In the genomic region with DNA sequence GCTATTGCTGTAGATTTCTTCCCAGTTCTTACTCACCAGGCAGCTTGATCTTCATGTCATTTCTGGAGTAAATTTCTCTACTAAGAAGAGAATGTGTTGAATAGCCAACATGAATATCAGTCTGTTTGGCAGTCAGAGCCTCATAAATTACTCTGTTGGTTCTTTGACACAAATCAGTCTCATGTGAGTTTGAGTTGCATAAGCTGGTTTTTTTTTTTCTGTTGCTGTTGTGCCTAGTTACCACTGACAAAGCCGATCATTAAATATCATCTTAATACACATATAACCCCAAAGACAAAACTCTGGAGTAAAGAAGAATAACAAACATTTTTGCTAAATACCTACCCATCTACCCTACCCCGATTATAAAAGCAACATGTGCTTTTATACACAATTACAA, we compare ENCODE assay signal across 26 cellular contexts.
DNase-seq lines count a peak whose midpoint lies in the region; ATAC-seq, FAIRE-seq and TF ChIP-seq lines count a peak whose summit lies in the region.
"Had no signal": no experiment of that assay in that cellular context is flagged by ENCODE, and none has a peak within 500 bp of the region (broad histone marks: within the 10 kb centered on the region; RNA-seq: fewer than 3 reads in every experiment).

No MANE protein-coding gene starts in this region.

- no peak overlapping the region for H4K8ac ChIP-seq in IMR-90 (ENCODE audit: low read depth in 2 of 2, low read length in 2 of 2)

- no peak overlapping the region for H3K56ac ChIP-seq in IMR-90 (ENCODE audit: extremely low read depth, insufficient read depth, low read length)

- no peaks in the 10 kb centered on the region for H3K79me1 ChIP-seq in IMR-90 (ENCODE audit: low read depth in 1 of 2, low read length in 2 of 2)

- H3K23ac ChIP-seq in IMR-90 (ENCODE audit: low read depth, low read length), result 0 out of 2 replicates have a peak overlapping the region, but pooled peaks have one; percentile 24

- H3F3A ChIP-seq in neural cell (ENCODE audit: insufficient read depth, low read length, poor library complexity, severe bottlenecking), result no peaks in the 10 kb centered on the region

- H2BK15ac ChIP-seq in IMR-90 (ENCODE audit: low read depth, low read length), result no peak overlapping the region

- no peak for FAIRE-seq in GM12891 (lab: Jason Lieb, UNC)
- FAIRE-seq: D721Med, GM12878, GM18507 had no signal

- H3K4me2 ChIP-seq in IMR-90 (ENCODE audit: low read depth, low read length) (no peak overlapping the region), neural cell (ENCODE audit: low read length) (no peak overlapping the region)
- H3K4me2 ChIP-seq: A549; BLaER1 treated with 17β-estradiol and CSF1 and Interleukin-3, amounts not matched to agents 10 nM and 100 nM; GM23338 had no signal

- no peak overlapping the region for H2AK5ac ChIP-seq in IMR-90 (ENCODE audit: low read depth, low read length)

- H4K5ac ChIP-seq in IMR-90 (ENCODE audit: low read depth, low read length), result peak overlapping the region; percentile 8; the same call in 1 of the 2 replicates

- H3K79me2 ChIP-seq in neural cell (replicated peaks; ENCODE audit: insufficient read depth, low read length), result no peaks in the 10 kb centered on the region

- DNase-seq in IMR-90, result no peak
- peak; percentile 2 for DNase-seq in epithelial cell of esophagus (ENCODE audit: low read depth)
- peak; percentile 74 for DNase-seq in fibroblast of peridontal ligament (ENCODE audit: extremely low read depth)
- DNase-seq in GM12891 (ENCODE audit: insufficient read length, low spot score), result no peak
- DNase-seq in GOT3 (lab: John Stamatoyannopoulos, UW), result no peak
- no peak for DNase-seq in NCI-H146 (lab: John Stamatoyannopoulos, UW)
- DNase-seq: 8988T; ACHN; AML-193; BE2C; CD4-positive, alpha-beta T cell; CD8-positive, alpha-beta memory T cell; DMS 273 treated with DMSO at 0.1 percent for 48 hours; DMS79; EL; GDM1; H7; HCEC 1CT had no signal

- POLR2A ChIA-PET in IMR-90 (lab: Charles Lee; ENCODE audit: unreplicated experiment), result no interaction called here

- no peak overlapping the region for H2AFZ ChIP-seq in IMR-90 (replicated peaks; ENCODE audit: low read length, poor library complexity)
- H2AFZ ChIP-seq in neural cell (ENCODE audit: low read depth, low read length), result no peak overlapping the region
- H2AFZ ChIP-seq: GM23338 had no signal

- H3K4ac ChIP-seq in IMR-90 (ENCODE audit: low read depth, low read length), result no peak overlapping the region

- no CpG with 5 or more reads among the region's 2 CpGs for WGBS in IMR-90 (ENCODE audit: extremely low coverage in 2 of 2, insufficient read length in 1 of 2), 2 experiments

- dilution Hi-C loops in IMR-90 (cut with HindIII; ENCODE audit: low sequenced_read_pairs, unreplicated experiment), result no loop called here

- TF ChIP-seq RAD21 in IMR-90 (IDR thresholded peaks at IDR 0.05; ENCODE audit: low read length) (no peak), neural cell (conservative IDR thresholded peaks at IDR 0.05) (no peak)

- H3K36me3 ChIP-seq in IMR-90 (ENCODE audit: control insufficient read depth, insufficient read depth, low read length) (no peaks in the 10 kb centered on the region), neural cell (ENCODE audit: insufficient read depth, low read length) (no peaks in the 10 kb centered on the region)
- H3K36me3 ChIP-seq: BE2C; BLaER1 treated with 17β-estradiol and CSF1 and Interleukin-3, amounts not matched to agents 10 nM and 100 nM had no signal

- intact Hi-C loops in IMR-90 (cut with micrococcal nuclease), result no loop called here

- no peaks in the 10 kb centered on the region for H3K4me1 ChIP-seq in IMR-90 (ENCODE audit: control insufficient read depth, insufficient read depth, low read length)
- H3K4me1 ChIP-seq: A549; BE2C; BLaER1 treated with 17β-estradiol and CSF1 and Interleukin-3, amounts not matched to agents 10 nM and 100 nM had no signal

- peaks cover 4% of the 10 kb centered on the region; the same call in 1 of the 2 replicates for H3K9me3 ChIP-seq in IMR-90 (ENCODE audit: control insufficient read depth, insufficient read depth, low read length)
- no peaks in the 10 kb centered on the region for H3K9me3 ChIP-seq in neural cell (ENCODE audit: low read length)
- H3K9me3 ChIP-seq: BE2C had no signal

- H4K20me1 ChIP-seq in IMR-90 (ENCODE audit: insufficient read depth, low read length), result no peaks in the 10 kb centered on the region
- no peaks in the 10 kb centered on the region for H4K20me1 ChIP-seq in neural cell (ENCODE audit: insufficient read depth)
- H4K20me1 ChIP-seq: BLaER1 treated with 17β-estradiol and CSF1 and Interleukin-3, amounts not matched to agents 10 nM and 100 nM had no signal

- peak; percentile 25 for TF ChIP-seq EP300 in neural cell (conservative IDR thresholded peaks at IDR 0.05; ENCODE audit: poor library complexity, severe bottlenecking)

- peak overlapping the region; percentile 54; the same call in 1 of the 2 replicates for H3K27ac ChIP-seq in IMR-90 (ENCODE audit: insufficient read depth, low read length)
- H3K27ac ChIP-seq in neural cell (ENCODE audit: low read length), result no peak overlapping the region
- H3K27ac ChIP-seq: A549; BLaER1 treated with 17β-estradiol and CSF1 and Interleukin-3, amounts not matched to agents 10 nM and 100 nM had no signal

- peak overlapping the region; percentile 29; the same call in 1 of the 2 replicates for H2BK120ac ChIP-seq in IMR-90 (ENCODE audit: low read depth, low read length)

- CTCF ChIA-PET in IMR-90 (lab: Yijun Ruan, JAX), result interaction anchor here (1.0 kb wide), 1 partner anchor 12 kb away, joined by 3 read pairs; no protein-coding TSS in a partner anchor

- BruUV-seq in IMR-90 (replicated peaks; lab: Mats Ljungman, UMichigan), result no TSS peak

- no peak overlapping the region for H4K91ac ChIP-seq in IMR-90 (ENCODE audit: insufficient read depth, low read depth, low read length)

- ATAC-seq in IMR-90 (ENCODE audit: low read depth), result no peak; the same call in 1 of the 2 replicates
- no peak for ATAC-seq in GM18868 (IDR thresholded peaks at IDR 0.05; ENCODE audit: unreplicated experiment)
- ATAC-seq: A549, GM12878, GM23338 had no signal

- in situ Hi-C loops in IMR-90 (cut with MboI; ENCODE audit: low sequenced_read_pairs), result no loop called here

- peak overlapping the region; percentile 65; the same call in 1 of the 2 replicates for H3K14ac ChIP-seq in IMR-90 (replicated peaks; ENCODE audit: low read depth, low read length)

- H3K4me3 ChIP-seq in IMR-90 (ENCODE audit: insufficient read depth, low read depth, low read length), result no peak overlapping the region
- H3K4me3 ChIP-seq in epithelial cell of esophagus (ENCODE audit: low read length), result no peak overlapping the region
- H3K4me3 ChIP-seq in neural cell (ENCODE audit: low read length), result no peak overlapping the region
- H3K4me3 ChIP-seq: A549; BLaER1 treated with 17β-estradiol and CSF1 and Interleukin-3, amounts not matched to agents 10 nM and 100 nM; GM12878; GM23338 had no signal

- peak overlapping the region; percentile 33 for H2BK5ac ChIP-seq in IMR-90 (ENCODE audit: low read depth, low read length, poor library complexity, severe bottlenecking)

- no peaks in the 10 kb centered on the region for H3K9me2 ChIP-seq in neural cell (ENCODE audit: insufficient read depth, low read length)

- no peaks in the 10 kb centered on the region for H3K27me3 ChIP-seq in IMR-90 (ENCODE audit: control insufficient read depth, insufficient read depth, low read length)
- no peaks in the 10 kb centered on the region for H3K27me3 ChIP-seq in neural cell (ENCODE audit: insufficient read depth, low read depth, low read length)
- H3K27me3 ChIP-seq: BE2C; BLaER1 treated with 17β-estradiol and CSF1 and Interleukin-3, amounts not matched to agents 10 nM and 100 nM had no signal

- H3K9ac ChIP-seq in IMR-90 (ENCODE audit: low read depth, low read length) (no peak overlapping the region), neural cell (ENCODE audit: low read length) (no peak overlapping the region)
- H3K9ac ChIP-seq: BLaER1 treated with 17β-estradiol and CSF1 and Interleukin-3, amounts not matched to agents 10 nM and 100 nM had no signal

- no peaks in the 10 kb centered on the region for H3K9me1 ChIP-seq in IMR-90 (ENCODE audit: insufficient read depth, low read length)

- TF ChIP-seq CTCF in IMR-90 (conservative IDR thresholded peaks at IDR 0.05; ENCODE audit: low read depth, low read length) (no peak), epithelial cell of esophagus (IDR thresholded peaks at IDR 0.05; ENCODE audit: insufficient read depth, low read depth, low read length, missing control alignments) (no peak), neural cell (IDR thresholded peaks at IDR 0.05; ENCODE audit: poor library complexity, severe bottlenecking) (no peak)

- no peak for TF ChIP-seq POLR2A in IMR-90 (IDR thresholded peaks at IDR 0.05; ENCODE audit: low read depth, low read length)
- TF ChIP-seq POLR2A in GM12891 (IDR thresholded peaks at IDR 0.05; ENCODE audit: low read depth, low read length), result no peak

- H3K18ac ChIP-seq in IMR-90 (ENCODE audit: low read depth, low read length), result peak overlapping the region; percentile 33

- peak overlapping the region; percentile 70 for H2BK20ac ChIP-seq in IMR-90 (ENCODE audit: low read depth, low read length)

- H2AK9ac ChIP-seq in IMR-90 (replicated peaks; ENCODE audit: low read depth, low read length, poor library complexity), result no peak overlapping the region

TF ChIP-seq in IMR-90, 13 proteins besides CTCF, POLR2A, EP300 and RAD21 (continues in another document):
- TF ChIP-seq MAZ (IDR thresholded peaks at IDR 0.05; ENCODE audit: borderline replicate concordance, low read depth, low read length) (no peak), MXI1 (IDR thresholded peaks at IDR 0.05; ENCODE audit: borderline replicate concordance, low read depth, low read length) (no peak), NFE2L2 (IDR thresholded peaks at IDR 0.05; ENCODE audit: low read depth, low read length) (no peak), SMC3 (IDR thresholded peaks at IDR 0.05; ENCODE audit: low read depth, low read length) (no peak), CHD1 (IDR thresholded peaks at IDR 0.05; ENCODE audit: low read depth, low read length) (no peak)

TF ChIP-seq in neural cell, 6 proteins besides CTCF, POLR2A, EP300 and RAD21 (continues in another document):
- TF ChIP-seq MXI1 (conservative IDR thresholded peaks at IDR 0.05; ENCODE audit: poor library complexity, severe bottlenecking), result no peak
- no peak for TF ChIP-seq TAF1 (IDR thresholded peaks at IDR 0.05; ENCODE audit: low read depth)
- no peak for TF ChIP-seq SMC3 (conservative IDR thresholded peaks at IDR 0.05; ENCODE audit: poor library complexity)
- TF ChIP-seq POLR2AphosphoS5 (IDR thresholded peaks at IDR 0.05), result no peak

TF ChIP-seq in GM12891, 5 proteins besides CTCF, POLR2A, EP300 and RAD21:
- TF ChIP-seq POLR2AphosphoS5 (IDR thresholded peaks at IDR 0.05; ENCODE audit: low read depth, low read length), result no peak
- TF ChIP-seq PAX5 (IDR thresholded peaks at IDR 0.05; ENCODE audit: insufficient read depth, low read length, severe bottlenecking), result no peak
- no peak for TF ChIP-seq SPI1 (IDR thresholded peaks at IDR 0.05; ENCODE audit: low read depth, low read length)

Comparison
In these comparisons a context has a peak if more than half of its experiments do, and no peak if none do; other contexts are left out.
1. DNase-seq: peak in epithelial cell of esophagus (single experiment) and fibroblast of peridontal ligament (single experiment); none in IMR-90 (single experiment), GM12891 (single experiment), GOT3 (single experiment) and NCI-H146 (single experiment).